ENCODE assay signal across 16 cellular contexts in the genomic region with DNA sequence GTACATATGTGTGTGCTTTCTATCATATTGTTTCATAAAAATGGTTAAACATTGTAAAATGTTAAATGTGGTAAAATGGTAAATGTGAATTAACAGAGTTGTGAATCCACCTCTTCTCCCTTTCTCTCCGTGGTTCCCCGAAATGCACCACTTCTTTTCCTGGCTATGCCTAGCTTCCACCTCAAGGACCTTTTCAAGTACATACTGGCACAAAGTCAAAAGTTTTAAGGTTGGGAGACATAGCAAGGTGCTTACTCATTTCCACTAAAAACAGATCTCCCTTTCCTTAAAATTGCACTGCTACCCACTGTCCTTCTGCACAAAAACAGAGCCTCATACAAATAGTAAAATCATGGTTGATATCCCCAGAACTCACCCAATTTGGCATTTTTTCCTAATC.
DNase-seq lines count a peak whose midpoint lies in the region; ATAC-seq and TF ChIP-seq lines count a peak whose summit lies in the region.
"Had no signal": no experiment of that assay in that cellular context is flagged by ENCODE, and none has a peak within 500 bp of the region (broad histone marks: within the 10 kb centered on the region; RNA-seq: fewer than 3 reads in every experiment).

No MANE protein-coding gene starts in this region.

- CTCF ChIA-PET in HCT116 (lab: Charles Lee) = no interaction called here

- no peak for TF ChIP-seq CTCF in HCT116 (IDR thresholded peaks at IDR 0.05 in 2 of 3, conservative IDR thresholded peaks at IDR 0.05 in 1 of 3; ENCODE audit: borderline replicate concordance in 1 of 3, insufficient read depth in 1 of 3, low read depth in 2 of 3, low read length in 2 of 3)
- TF ChIP-seq CTCF in epithelial cell of esophagus (IDR thresholded peaks at IDR 0.05; ENCODE audit: insufficient read depth, low read depth, low read length, missing control alignments) = no peak
- TF ChIP-seq CTCF in stomach (IDR thresholded peaks at IDR 0.05) = no peak

- H3K9me2 ChIP-seq in HCT116 (ENCODE audit: insufficient read depth) = no peaks in the 10 kb centered on the region

- no peaks in the 10 kb centered on the region for H4K20me1 ChIP-seq in HCT116 (ENCODE audit: insufficient read depth)
- H4K20me1 ChIP-seq: BLaER1 treated with 17β-estradiol and CSF1 and Interleukin-3, amounts not matched to agents 10 nM and 100 nM had no signal

- DNase-seq in HCT116 (ENCODE audit: low read depth, low spot score) (peak; percentile 10), RPMI7951 (ENCODE audit: low read depth) (peak; percentile 7), epithelial cell of esophagus (ENCODE audit: low read depth) (peak; percentile 73), renal cortical epithelial cell (ENCODE audit: low read depth) (peak; percentile 1), stomach (no peak), SHP77 treated with DMSO at 0.1 percent for 48 hours (lab: John Stamatoyannopoulos, UW) (no peak)
- no peak for DNase-seq in activated CD8-positive, alpha-beta memory T cell treated with anti-CD3 and anti-CD28 coated beads, Interleukin-2, amount 50 U/mL, for 48 hours
- no peak for DNase-seq in stimulated activated naive CD4-positive, alpha-beta T cell (lab: John Stamatoyannopoulos, UW)
- DNase-seq: activated gamma-delta T cell; DND-41; effector CD8-positive, alpha-beta T cell; NCI-H1436; stimulated activated naive CD4-positive, alpha-beta T cell treated with Interleukin-2 at 50 U/mL for 16 hours; uterus; WERI-Rb-1 had no signal

- no peak overlapping the region for H3K27ac ChIP-seq in HCT116 (ENCODE audit: low read depth, low read length)
- no peak overlapping the region for H3K27ac ChIP-seq in stomach
- H3K27ac ChIP-seq: BLaER1 treated with 17β-estradiol and CSF1 and Interleukin-3, amounts not matched to agents 10 nM and 100 nM; uterus; WERI-Rb-1 had no signal

- H3K9ac ChIP-seq in HCT116 (ENCODE audit: low read length) = no peak overlapping the region
- H3K9ac ChIP-seq: BLaER1 treated with 17β-estradiol and CSF1 and Interleukin-3, amounts not matched to agents 10 nM and 100 nM had no signal

- H3K36me3 ChIP-seq in HCT116 (ENCODE audit: control insufficient read depth in 1 of 2, insufficient read depth in 2 of 2, low read length in 2 of 2) (no peaks in the 10 kb centered on the region), stomach (no peaks in the 10 kb centered on the region)
- H3K36me3 ChIP-seq: BLaER1 treated with 17β-estradiol and CSF1 and Interleukin-3, amounts not matched to agents 10 nM and 100 nM; uterus; WERI-Rb-1 had no signal

- H3K4me3 ChIP-seq in HCT116 (replicated peaks in 1 of 2; ENCODE audit: low read depth in 1 of 2, low read length in 2 of 2) (no peak overlapping the region), epithelial cell of esophagus (ENCODE audit: low read length) (no peak overlapping the region), stomach (no peak overlapping the region)
- H3K4me3 ChIP-seq: BLaER1 treated with 17β-estradiol and CSF1 and Interleukin-3, amounts not matched to agents 10 nM and 100 nM; uterus had no signal

- H3K4me1 ChIP-seq in HCT116 (ENCODE audit: control insufficient read depth in 1 of 2, insufficient read depth in 2 of 2, low read length in 2 of 2) = peaks cover 3 to 12% of the 10 kb centered on the region in 2 experiments; a peak in 3 of 4 replicates
- H3K4me1 ChIP-seq in stomach = no peaks in the 10 kb centered on the region
- H3K4me1 ChIP-seq: BLaER1 treated with 17β-estradiol and CSF1 and Interleukin-3, amounts not matched to agents 10 nM and 100 nM; uterus had no signal

- intact Hi-C loops in HCT116 (cut with micrococcal nuclease) (no loop called here), stomach (cut with DNase I; ENCODE audit: low total_unique reads) (no loop called here)

- peak overlapping the region; percentile 21 for H2AFZ ChIP-seq in HCT116 (ENCODE audit: low read depth, low read length, poor library complexity, severe bottlenecking)

- TF ChIP-seq RAD21 in HCT116 (IDR thresholded peaks at IDR 0.05; ENCODE audit: low read depth) = no peak

- H3K27me3 ChIP-seq in HCT116 (ENCODE audit: insufficient read depth, low read length) (no peaks in the 10 kb centered on the region), stomach (no peaks in the 10 kb centered on the region)
- H3K27me3 ChIP-seq: BLaER1 treated with 17β-estradiol and CSF1 and Interleukin-3, amounts not matched to agents 10 nM and 100 nM; uterus had no signal

- H3K4me2 ChIP-seq in HCT116 (ENCODE audit: low read length) = no peak overlapping the region
- H3K4me2 ChIP-seq: BLaER1 treated with 17β-estradiol and CSF1 and Interleukin-3, amounts not matched to agents 10 nM and 100 nM had no signal

- no TSS peak for BruUV-seq in HCT116 (replicated peaks; lab: Mats Ljungman, UMichigan)

- 0 out of 2 replicates have a peak, but pooled peaks have one; percentile 32 for ATAC-seq in HCT116

- 56 to 82% (median 68%) methylated on average over 2 of the region's 2 CpGs for WGBS in stomach, 5 donors

- no peak for TF ChIP-seq EP300 in stomach (IDR thresholded peaks at IDR 0.05)

- RAD21 ChIA-PET in HCT116 (lab: Charles Lee; ENCODE audit: low non-redundant PET in 1 of 2, low total read pairs in 2 of 2, uncharacterized antibody in 2 of 2, unreplicated experiment in 2 of 2) = no interaction called here

- no peaks in the 10 kb centered on the region for H3K79me2 ChIP-seq in HCT116 (ENCODE audit: insufficient read depth, low read length)

- H3K9me3 ChIP-seq in HCT116 (ENCODE audit: control insufficient read depth in 1 of 2, insufficient read depth in 1 of 2, low read depth in 1 of 2, low read length in 2 of 2) (no peaks in the 10 kb centered on the region), stomach (no peaks in the 10 kb centered on the region)
- H3K9me3 ChIP-seq: BLaER1 treated with 17β-estradiol and CSF1 and Interleukin-3, amounts not matched to agents 10 nM and 100 nM; uterus had no signal

- POLR2A ChIA-PET in HCT116 (lab: Charles Lee) = no interaction called here

- TF ChIP-seq POLR2A in HCT116 (IDR thresholded peaks at IDR 0.05; ENCODE audit: borderline replicate concordance, extremely low read depth, insufficient read depth, insufficient read length) (no peak), stomach (IDR thresholded peaks at IDR 0.05) (no peak)

TF ChIP-seq in HCT116, 20 proteins besides CTCF, POLR2A, EP300 and RAD21:
- TF ChIP-seq, protein P1, sequence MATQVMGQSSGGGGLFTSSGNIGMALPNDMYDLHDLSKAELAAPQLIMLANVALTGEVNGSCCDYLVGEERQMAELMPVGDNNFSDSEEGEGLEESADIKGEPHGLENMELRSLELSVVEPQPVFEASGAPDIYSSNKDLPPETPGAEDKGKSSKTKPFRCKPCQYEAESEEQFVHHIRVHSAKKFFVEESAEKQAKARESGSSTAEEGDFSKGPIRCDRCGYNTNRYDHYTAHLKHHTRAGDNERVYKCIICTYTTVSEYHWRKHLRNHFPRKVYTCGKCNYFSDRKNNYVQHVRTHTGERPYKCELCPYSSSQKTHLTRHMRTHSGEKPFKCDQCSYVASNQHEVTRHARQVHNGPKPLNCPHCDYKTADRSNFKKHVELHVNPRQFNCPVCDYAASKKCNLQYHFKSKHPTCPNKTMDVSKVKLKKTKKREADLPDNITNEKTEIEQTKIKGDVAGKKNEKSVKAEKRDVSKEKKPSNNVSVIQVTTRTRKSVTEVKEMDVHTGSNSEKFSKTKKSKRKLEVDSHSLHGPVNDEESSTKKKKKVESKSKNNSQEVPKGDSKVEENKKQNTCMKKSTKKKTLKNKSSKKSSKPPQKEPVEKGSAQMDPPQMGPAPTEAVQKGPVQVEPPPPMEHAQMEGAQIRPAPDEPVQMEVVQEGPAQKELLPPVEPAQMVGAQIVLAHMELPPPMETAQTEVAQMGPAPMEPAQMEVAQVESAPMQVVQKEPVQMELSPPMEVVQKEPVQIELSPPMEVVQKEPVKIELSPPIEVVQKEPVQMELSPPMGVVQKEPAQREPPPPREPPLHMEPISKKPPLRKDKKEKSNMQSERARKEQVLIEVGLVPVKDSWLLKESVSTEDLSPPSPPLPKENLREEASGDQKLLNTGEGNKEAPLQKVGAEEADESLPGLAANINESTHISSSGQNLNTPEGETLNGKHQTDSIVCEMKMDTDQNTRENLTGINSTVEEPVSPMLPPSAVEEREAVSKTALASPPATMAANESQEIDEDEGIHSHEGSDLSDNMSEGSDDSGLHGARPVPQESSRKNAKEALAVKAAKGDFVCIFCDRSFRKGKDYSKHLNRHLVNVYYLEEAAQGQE (IDR thresholded peaks at IDR 0.05; ENCODE audit: low read depth) = no peak
- TF ChIP-seq ZFX (IDR thresholded peaks at IDR 0.05) = no peak
- no peak for TF ChIP-seq EZH2phosphoT487 (IDR thresholded peaks at IDR 0.05; ENCODE audit: borderline replicate concordance)
- no peak for TF ChIP-seq YY1 (IDR thresholded peaks at IDR 0.05; ENCODE audit: extremely low read depth, insufficient replicate concordance, low read depth, low read length)
- no peak for TF ChIP-seq EGR1 (IDR thresholded peaks at IDR 0.05; ENCODE audit: low read depth)
- TF ChIP-seq, protein P2, sequence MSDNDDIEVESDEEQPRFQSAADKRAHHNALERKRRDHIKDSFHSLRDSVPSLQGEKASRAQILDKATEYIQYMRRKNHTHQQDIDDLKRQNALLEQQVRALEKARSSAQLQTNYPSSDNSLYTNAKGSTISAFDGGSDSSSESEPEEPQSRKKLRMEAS (IDR thresholded peaks at IDR 0.05) = no peak

Comparison
In these comparisons a context has a peak if more than half of its experiments do, and no peak if none do; other contexts are left out.
1. DNase-seq: peak in HCT116 (single experiment), RPMI7951 (single experiment), epithelial cell of esophagus (single experiment) and renal cortical epithelial cell (single experiment); none in stomach (single experiment), activated CD8-positive, alpha-beta memory T cell treated with anti-CD3 and anti-CD28 coated beads, Interleukin-2, amount 50 U/mL, for 48 hours (single experiment), SHP77 treated with DMSO at 0.1 percent for 48 hours (single experiment) and stimulated activated naive CD4-positive, alpha-beta T cell (0 of 6).